In the genomic region with DNA sequence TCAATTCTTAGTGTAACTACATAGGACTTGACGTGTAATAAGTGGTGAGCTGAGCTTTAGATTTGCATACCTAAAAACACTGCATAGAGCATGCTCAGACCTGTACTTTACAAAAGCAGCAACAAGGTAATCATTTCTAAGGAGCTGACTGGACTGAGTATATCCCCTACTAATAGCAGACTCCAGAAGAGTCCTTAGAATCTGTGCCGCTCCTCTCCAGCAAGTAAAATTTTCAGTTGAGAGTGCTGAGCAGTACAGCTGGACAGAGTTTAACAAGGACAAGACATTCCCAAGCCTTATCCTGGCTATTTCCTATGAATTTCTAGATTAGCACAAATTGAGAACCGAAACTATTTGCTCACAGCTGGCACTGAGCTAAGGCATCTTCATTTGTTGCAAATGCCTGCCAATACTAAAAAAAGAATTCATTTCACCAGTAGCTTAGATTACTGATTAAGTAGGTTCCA, we compare ENCODE assay signal across 12 cellular contexts. TPM values are rescaled to one million over a fixed set of nuclear protein-coding genes. Genes with fewer than 3 reads are reported as not detected.
DNase-seq lines count a peak whose midpoint lies in the region; ATAC-seq and TF ChIP-seq lines count a peak whose summit lies in the region.
"Had no signal": no experiment of that assay in that cellular context is flagged by ENCODE, and none has a peak within 500 bp of the region (broad histone marks: within the 10 kb centered on the region; RNA-seq: fewer than 3 reads in every experiment).

No MANE protein-coding gene starts in this region.

- no peak overlapping the region for H3K4me3 ChIP-seq in fibroblast of the aortic adventitia (ENCODE audit: low read depth, low read length)
- H3K4me3 ChIP-seq in naive thymus-derived CD4-positive, alpha-beta T cell (ENCODE audit: low read length) = no peak overlapping the region
- H3K4me3 ChIP-seq: spleen had no signal

- ATAC-seq in GM18517 (IDR thresholded peaks at IDR 0.05; ENCODE audit: unreplicated experiment) = peak; percentile 94
- ATAC-seq in GM21528 (IDR thresholded peaks at IDR 0.05; ENCODE audit: low FRiP score, unreplicated experiment) = peak; percentile 87
- peak; percentile 97 for ATAC-seq in HG03354 (IDR thresholded peaks at IDR 0.05; ENCODE audit: poor library complexity, severe bottlenecking, unreplicated experiment)
- ATAC-seq in naive thymus-derived CD4-positive, alpha-beta T cell = no peak

- DNase-seq in fibroblast of the aortic adventitia (ENCODE audit: low read depth) = peak; percentile 14
- no peak for DNase-seq in naive thymus-derived CD4-positive, alpha-beta T cell
- no peak for DNase-seq in SHP77 treated with DMSO at 0.1 percent for 48 hours (lab: John Stamatoyannopoulos, UW)
- DNase-seq in SKM-1 (lab: John Stamatoyannopoulos, UW; ENCODE audit: unreplicated experiment) = no peak
- DNase-seq in AG08395 (ENCODE audit: low spot score) = no peak
- DNase-seq: activated gamma-delta T cell treated with Interleukin-2 at 50 U/mL for 16 hours, endodermal cell, NCI-H2107, spleen had no signal

- CTCF ChIA-PET in naive thymus-derived CD4-positive, alpha-beta T cell (lab: Charles Lee) = no interaction called here

- H3K27ac ChIP-seq in naive thymus-derived CD4-positive, alpha-beta T cell (ENCODE audit: low read depth, low read length) = no peak overlapping the region

- H3K27ac Mint-ChIP-seq in naive thymus-derived CD4-positive, alpha-beta T cell = no peak overlapping the region
- H3K27ac Mint-ChIP-seq: endodermal cell had no signal

- H3K4me1 ChIP-seq in naive thymus-derived CD4-positive, alpha-beta T cell (ENCODE audit: control insufficient read depth in 2 of 2, insufficient read depth in 2 of 2, low read length in 2 of 2) = no peaks in the 10 kb centered on the region
- H3K4me1 ChIP-seq: spleen had no signal

- TF ChIP-seq CTCF in fibroblast of the aortic adventitia (IDR thresholded peaks at IDR 0.05; ENCODE audit: insufficient read depth, low read length) = no peak

- H3K4me3 Mint-ChIP-seq in naive thymus-derived CD4-positive, alpha-beta T cell = no peak overlapping the region
- H3K4me3 Mint-ChIP-seq: endodermal cell had no signal

- no peaks in the 10 kb centered on the region for H3K36me3 ChIP-seq in naive thymus-derived CD4-positive, alpha-beta T cell (ENCODE audit: control insufficient read depth in 2 of 3, insufficient read depth in 3 of 3, low read length in 3 of 3)
- H3K36me3 ChIP-seq: spleen had no signal

- POLR2A ChIA-PET in naive thymus-derived CD4-positive, alpha-beta T cell (lab: Charles Lee) = no interaction called here

- intact Hi-C loops in naive thymus-derived CD4-positive, alpha-beta T cell (cut with micrococcal nuclease) = no loop called here

- no peaks in the 10 kb centered on the region for H3K36me3 Mint-ChIP-seq in naive thymus-derived CD4-positive, alpha-beta T cell

- H3K4me1 Mint-ChIP-seq in naive thymus-derived CD4-positive, alpha-beta T cell = peaks cover 0 to 3% (median 0%) of the 10 kb centered on the region in 7 donors

- H3K9me3 ChIP-seq in naive thymus-derived CD4-positive, alpha-beta T cell (ENCODE audit: control insufficient read depth in 2 of 3, low read length in 3 of 3) = no peaks in the 10 kb centered on the region
- H3K9me3 ChIP-seq: spleen had no signal

- H3K27me3 ChIP-seq in naive thymus-derived CD4-positive, alpha-beta T cell (ENCODE audit: control insufficient read depth in 2 of 2, insufficient read depth in 2 of 2, low read length in 2 of 2) = no peaks in the 10 kb centered on the region

- peaks cover 0 to 10% (median 6%) of the 10 kb centered on the region in 5 donors for H3K27me3 Mint-ChIP-seq in naive thymus-derived CD4-positive, alpha-beta T cell

- H3K9me3 Mint-ChIP-seq in naive thymus-derived CD4-positive, alpha-beta T cell = no peaks in the 10 kb centered on the region
- H3K9me3 Mint-ChIP-seq: endodermal cell had no signal

RNA-seq across cellular contexts. Expression of a gene that starts 26.1 kb away (rescaled TPM):
- total RNA-seq in fibroblast of the aortic adventitia (ENCODE audit: low replicate concordance) = 0.09 and 0.65 TPM in 2 replicates
- total RNA-seq in naive thymus-derived CD4-positive, alpha-beta T cell = under 1 TPM in 4 of 5 experiments, not detected in 1; 0.12 to 0.49 (median 0.15) TPM
- polyA plus RNA-seq in naive thymus-derived CD4-positive, alpha-beta T cell = not detected
